Comparison of ENCODE assay signal across 15 cellular contexts in the genomic region with DNA sequence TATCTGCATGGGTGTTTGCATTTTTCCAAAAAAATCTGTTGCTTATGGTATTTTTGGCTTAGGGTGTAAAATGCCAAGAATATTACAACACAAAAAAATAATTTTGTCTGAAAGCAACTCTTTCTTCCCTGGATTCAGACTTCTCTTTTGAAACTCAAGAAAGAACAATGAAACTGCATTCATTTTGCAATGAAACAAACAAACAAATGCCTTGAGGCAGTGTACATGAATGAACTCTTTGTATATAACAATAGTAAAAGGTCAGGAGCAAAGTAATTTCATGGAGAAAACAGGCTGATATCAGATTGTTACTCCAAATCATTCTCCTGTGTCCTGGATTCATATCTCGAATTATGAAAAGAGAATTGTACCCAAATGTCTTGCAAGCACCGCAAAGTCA.
DNase-seq lines count a peak whose midpoint lies in the region; ATAC-seq lines count a peak whose summit lies in the region.
"Had no signal": no experiment of that assay in that cellular context is flagged by ENCODE, and none has a peak within 500 bp of the region (broad histone marks: within the 10 kb centered on the region; RNA-seq: fewer than 3 reads in every experiment).

No MANE protein-coding gene starts in this region.

- ATAC-seq in GM21360 (IDR thresholded peaks at IDR 0.05; ENCODE audit: unreplicated experiment), result no peak
- ATAC-seq: GM23338 had no signal

- DNase-seq in caudate nucleus (lab: John Stamatoyannopoulos, UW), result no peak
- DNase-seq in globus pallidus (ENCODE audit: low spot score), result peak; percentile 80
- DNase-seq in middle frontal gyrus (ENCODE audit: extremely low spot score, low spot score), result peak; percentile 20
- no peak for DNase-seq in stimulated activated naive CD4-positive, alpha-beta T cell (lab: John Stamatoyannopoulos, UW)
- no peak for DNase-seq in activated CD4-positive, alpha-beta T cell treated with anti-CD3 and anti-CD28 coated beads, Interleukin-2, amount 50 U/mL, for 48 hours
- DNase-seq: BE2C; Caco-2; CD8-positive, alpha-beta memory T cell; DND-41; GDM1; H7 had no signal

- H3K27ac ChIP-seq in caudate nucleus (ENCODE audit: low read depth, low read length), result peak overlapping the region; percentile 76
- H3K27ac ChIP-seq in temporal lobe (ENCODE audit: low read depth, low read length), result peak overlapping the region; percentile 40
- H3K27ac ChIP-seq: C4-2B had no signal

Comparison
In these comparisons a context has a peak if more than half of its experiments do, and no peak if none do; other contexts are left out.
1. DNase-seq: peak in globus pallidus (single experiment) and middle frontal gyrus (single experiment); none in caudate nucleus (0 of 61), stimulated activated naive CD4-positive, alpha-beta T cell (0 of 6) and activated CD4-positive, alpha-beta T cell treated with anti-CD3 and anti-CD28 coated beads, Interleukin-2, amount 50 U/mL, for 48 hours (0 of 2).